10 cellular contexts compared by ENCODE assay signal in genomic region chr7:75590373-75591005, GRCh38.
"Had no signal": no experiment of that assay in that cellular context is flagged by ENCODE, and none has a peak within 500 bp of the region (broad histone marks: within the 10 kb centered on the region; RNA-seq: fewer than 3 reads in every experiment).

No MANE protein-coding gene starts in this region.

- DNase-seq: H9, HCEC 1CT, HFFc6, IMR-90, KBM-7 had no signal

- H3K4me3 ChIP-seq: GM23338 had no signal

- H3K27ac Mint-ChIP-seq: GM23338, HFFc6 had no signal

- H3K4me3 Mint-ChIP-seq: GM23338, H9, HFFc6 had no signal

- H2AFZ ChIP-seq: GM23338 had no signal

- H3K9ac ChIP-seq: KMS-11 had no signal

- FAIRE-seq: H1, H54, HTR-8/SVneo had no signal

- ATAC-seq: GM23338 had no signal

- H3K27ac ChIP-seq: KMS-11 had no signal

- H3K9me3 Mint-ChIP-seq: GM23338, H9, HFFc6 had no signal

- H3K4me2 ChIP-seq: GM23338, KMS-11 had no signal
